35 cellular contexts compared by ENCODE assay signal in genomic region chr2:15658911-15659310, GRCh38.
"Had no signal": no experiment of that assay in that cellular context is flagged by ENCODE, and none has a peak within 500 bp of the region (broad histone marks: within the 10 kb centered on the region; RNA-seq: fewer than 3 reads in every experiment).

No MANE protein-coding gene starts in this region.

- H3K4me1 Mint-ChIP-seq: activated CD4-positive, alpha-beta memory T cell treated with anti-CD3 and anti-CD28 coated beads, Interleukin-2, amount 10 ng/mL, durations not matched to agents 7 days and 5 days; activated CD4-positive, alpha-beta T cell treated with anti-CD3 and anti-CD28 coated beads for 36 hours; activated CD4-positive, alpha-beta T cell treated with anti-CD3 and anti-CD28 coated beads, Interleukin-2, amount 10 ng/mL, durations not matched to agents 7 days and 5 days; activated CD8-positive, alpha-beta memory T cell treated with anti-CD3 and anti-CD28 coated beads, Interleukin-2, amount 10 ng/mL, durations not matched to agents 7 days and 5 days; activated naive CD8-positive, alpha-beta T cell treated with anti-CD3 and anti-CD28 coated beads, Interleukin-2, amount 10 ng/mL, durations not matched to agents 7 days and 5 days; activated naive CD8-positive, alpha-beta T cell treated with anti-CD3 and anti-CD28 coated beads, Interleukin-2, amount 50 U/mL, for 24 hours; brain; central memory CD8-positive, alpha-beta T cell had no signal

- DNase-seq: activated CD4-positive, alpha-beta memory T cell treated with anti-CD3 and anti-CD28 coated beads, Interleukin-2, amount 10 ng/mL, durations not matched to agents 7 days and 5 days; activated CD4-positive, alpha-beta T cell treated with anti-CD3 and anti-CD28 coated beads for 1 hour; activated CD4-positive, alpha-beta T cell treated with anti-CD3 and anti-CD28 coated beads for 36 hours; activated CD4-positive, alpha-beta T cell treated with anti-CD3 and anti-CD28 coated beads for 48 hours; activated CD4-positive, alpha-beta T cell treated with anti-CD3 and anti-CD28 coated beads, Interleukin-2, amount 10 ng/mL, durations not matched to agents 7 days and 5 days; activated CD4-positive, alpha-beta T cell treated with anti-CD3 and anti-CD28 coated beads, Interleukin-2, amount 50 U/mL, for 48 hours; activated CD4-positive, CD25-positive, alpha-beta regulatory T cell; activated CD8-positive, alpha-beta memory T cell treated with anti-CD3 and anti-CD28 coated beads for 24 hours; activated CD8-positive, alpha-beta memory T cell treated with anti-CD3 and anti-CD28 coated beads, Interleukin-2, amount 10 ng/mL, durations not matched to agents 7 days and 5 days; activated CD8-positive, alpha-beta memory T cell treated with anti-CD3 and anti-CD28 coated beads, Interleukin-2, amount 50 U/mL, for 48 hours; activated CD8-positive, alpha-beta T cell treated with anti-CD3 and anti-CD28 coated beads, Interleukin-2, amount 10 ng/mL, durations not matched to agents 7 days and 5 days; activated effector memory CD4-positive, alpha-beta T cell treated with Interleukin-2 at 50 U/mL for 16 hours; activated gamma-delta T cell; activated naive CD4-positive, alpha-beta T cell treated with anti-CD3 and anti-CD28 coated beads, Interleukin-2, amount 50 U/mL, for 16 hours; activated naive CD4-positive, alpha-beta T cell treated with Interleukin-2 at 50 U/mL for 16 hours; activated naive CD8-positive, alpha-beta T cell treated with anti-CD3 and anti-CD28 coated beads, Interleukin-2, amount 10 ng/mL, durations not matched to agents 7 days and 5 days; activated naive CD8-positive, alpha-beta T cell treated with anti-CD3 and anti-CD28 coated beads, Interleukin-2, amount 50 U/mL, for 24 hours; activated T-cell treated with anti-CD3 and anti-CD28 coated beads, Interleukin-2, amount 50 U/mL, for 24 hours; activated T-cell treated with anti-CD3 and anti-CD28 coated beads, Interleukin-2, amount 50 U/mL, for 48 hours; amygdala; anterior cingulate cortex; caudate nucleus; cerebellar nuclear complex; T-helper 1 cell; T-helper 2 cell; T-helper 9 cell had no signal

- ATAC-seq: activated CD4-positive, alpha-beta T cell treated with anti-CD3 and anti-CD28 coated beads for 36 hours; activated CD4-positive, CD25-positive, alpha-beta regulatory T cell treated with anti-CD3 and anti-CD28 coated beads, Interleukin-2, amount 50 U/mL, for 24 hours; activated CD8-positive, alpha-beta memory T cell treated with anti-CD3 and anti-CD28 coated beads, Interleukin-2, amount 10 ng/mL, durations not matched to agents 7 days and 5 days; activated CD8-positive, alpha-beta T cell treated with anti-CD3 and anti-CD28 coated beads, Interleukin-2, amount 10 ng/mL, durations not matched to agents 7 days and 5 days; activated naive CD8-positive, alpha-beta T cell treated with anti-CD3 and anti-CD28 coated beads, Interleukin-2, amount 50 U/mL, for 24 hours had no signal

- H3K27me3 Mint-ChIP-seq: activated CD8-positive, alpha-beta memory T cell treated with anti-CD3 and anti-CD28 coated beads, Interleukin-2, amount 10 ng/mL, durations not matched to agents 7 days and 5 days; activated naive CD8-positive, alpha-beta T cell treated with anti-CD3 and anti-CD28 coated beads, Interleukin-2, amount 50 U/mL, for 24 hours had no signal

- H3K4me3 ChIP-seq: ascending aorta, cardiac muscle cell had no signal

- H3K36me3 ChIP-seq: ascending aorta, cardiac muscle cell had no signal

- H3K9me3 Mint-ChIP-seq: activated CD4-positive, alpha-beta memory T cell treated with anti-CD3 and anti-CD28 coated beads, Interleukin-2, amount 10 ng/mL, durations not matched to agents 7 days and 5 days; activated CD4-positive, alpha-beta T cell treated with anti-CD3 and anti-CD28 coated beads, Interleukin-2, amount 10 ng/mL, durations not matched to agents 7 days and 5 days; activated naive CD8-positive, alpha-beta T cell treated with anti-CD3 and anti-CD28 coated beads, Interleukin-2, amount 10 ng/mL, durations not matched to agents 7 days and 5 days; activated T-cell treated with anti-CD3 and anti-CD28 coated beads, Interleukin-2, amount 50 U/mL, for 24 hours; activated T-helper 2 cell treated with anti-CD3 and anti-CD28 coated beads, Interferon-gamma antibody, Interleukin-2, Interleukin-4, amounts not matched to agents 10 μg/mL and 5 μg/mL and 100 μg/mL, durations not matched to agents 14 hours and 24 hours and 36 hours; central memory CD8-positive, alpha-beta T cell; T-helper 1 cell treated with Interleukin-12 subunit alpha and Interleukin-12 subunit beta and Interleukin-4 antibody, amounts not matched to agents 30 μg/mL and 1 μg/mL, for 36 hours; T-helper 2 cell treated with Interferon-gamma antibody and Interleukin-4, amounts not matched to agents 5 μg/mL and 100 μg/mL, for 36 hours had no signal

- H3K27ac Mint-ChIP-seq: activated CD4-positive, alpha-beta memory T cell treated with anti-CD3 and anti-CD28 coated beads, Interleukin-2, amount 10 ng/mL, durations not matched to agents 7 days and 5 days; activated CD4-positive, alpha-beta T cell treated with anti-CD3 and anti-CD28 coated beads for 36 hours; activated CD4-positive, alpha-beta T cell treated with anti-CD3 and anti-CD28 coated beads, Interleukin-2, amount 10 ng/mL, durations not matched to agents 7 days and 5 days; activated CD8-positive, alpha-beta memory T cell treated with anti-CD3 and anti-CD28 coated beads, Interleukin-2, amount 10 ng/mL, durations not matched to agents 7 days and 5 days; activated CD8-positive, alpha-beta T cell treated with anti-CD3 and anti-CD28 coated beads, Interleukin-2, amount 10 ng/mL, durations not matched to agents 7 days and 5 days; activated naive CD8-positive, alpha-beta T cell; activated naive CD8-positive, alpha-beta T cell treated with anti-CD3 and anti-CD28 coated beads, Interleukin-2, amount 10 ng/mL, durations not matched to agents 7 days and 5 days; activated naive CD8-positive, alpha-beta T cell treated with anti-CD3 and anti-CD28 coated beads, Interleukin-2, amount 50 U/mL, for 24 hours; activated T-cell treated with anti-CD3 and anti-CD28 coated beads, Interleukin-2, amount 50 U/mL, for 24 hours; activated T-helper 2 cell treated with anti-CD3 and anti-CD28 coated beads, Interferon-gamma antibody, Interleukin-2, Interleukin-4, amounts not matched to agents 10 μg/mL and 5 μg/mL and 100 μg/mL, durations not matched to agents 14 hours and 24 hours and 36 hours; brain; T-helper 1 cell treated with Interleukin-12 subunit alpha and Interleukin-12 subunit beta and Interleukin-4 antibody, amounts not matched to agents 30 μg/mL and 1 μg/mL, for 36 hours; T-helper 2 cell treated with Interferon-gamma antibody and Interleukin-4, amounts not matched to agents 5 μg/mL and 100 μg/mL, for 36 hours had no signal

- H3K4me1 ChIP-seq: ascending aorta had no signal

- H3K4me3 Mint-ChIP-seq: activated CD4-positive, alpha-beta memory T cell treated with anti-CD3 and anti-CD28 coated beads, Interleukin-2, amount 10 ng/mL, durations not matched to agents 7 days and 5 days; activated CD4-positive, alpha-beta T cell treated with anti-CD3 and anti-CD28 coated beads for 36 hours; activated CD4-positive, alpha-beta T cell treated with anti-CD3 and anti-CD28 coated beads, Interleukin-2, amount 10 ng/mL, durations not matched to agents 7 days and 5 days; activated CD8-positive, alpha-beta memory T cell treated with anti-CD3 and anti-CD28 coated beads, Interleukin-2, amount 10 ng/mL, durations not matched to agents 7 days and 5 days; activated CD8-positive, alpha-beta T cell treated with anti-CD3 and anti-CD28 coated beads, Interleukin-2, amount 10 ng/mL, durations not matched to agents 7 days and 5 days; activated naive CD8-positive, alpha-beta T cell; activated naive CD8-positive, alpha-beta T cell treated with anti-CD3 and anti-CD28 coated beads, Interleukin-2, amount 10 ng/mL, durations not matched to agents 7 days and 5 days; activated naive CD8-positive, alpha-beta T cell treated with anti-CD3 and anti-CD28 coated beads, Interleukin-2, amount 50 U/mL, for 24 hours; activated T-cell treated with anti-CD3 and anti-CD28 coated beads, Interleukin-2, amount 50 U/mL, for 24 hours; brain; central memory CD8-positive, alpha-beta T cell; T-helper 1 cell treated with Interleukin-12 subunit alpha and Interleukin-12 subunit beta and Interleukin-4 antibody, amounts not matched to agents 30 μg/mL and 1 μg/mL, for 36 hours; T-helper 2 cell treated with Interferon-gamma antibody and Interleukin-4, amounts not matched to agents 5 μg/mL and 100 μg/mL, for 36 hours had no signal

- H3K27ac ChIP-seq: ascending aorta, cardiac muscle cell had no signal

- H3K27me3 ChIP-seq: ascending aorta, cardiac muscle cell had no signal

- H3K36me3 Mint-ChIP-seq: activated CD8-positive, alpha-beta memory T cell treated with anti-CD3 and anti-CD28 coated beads, Interleukin-2, amount 10 ng/mL, durations not matched to agents 7 days and 5 days; activated naive CD8-positive, alpha-beta T cell; activated naive CD8-positive, alpha-beta T cell treated with anti-CD3 and anti-CD28 coated beads, Interleukin-2, amount 10 ng/mL, durations not matched to agents 7 days and 5 days; brain had no signal

- H3K9me3 ChIP-seq: ascending aorta had no signal
